11 cellular contexts compared by ENCODE assay signal in genomic region chrX:25021132-25021498, GRCh38. TPM values are rescaled to one million over a fixed set of nuclear protein-coding genes. Genes with fewer than 3 reads are reported as not detected.
DNase-seq lines count a peak whose midpoint lies in the region; ATAC-seq and TF ChIP-seq lines count a peak whose summit lies in the region.
"Had no signal": no experiment of that assay in that cellular context is flagged by ENCODE, and none has a peak within 500 bp of the region (broad histone marks: within the 10 kb centered on the region; RNA-seq: fewer than 3 reads in every experiment).

No MANE protein-coding gene starts in this region.

- no peaks in the 10 kb centered on the region for H3K9me3 ChIP-seq in skeletal muscle satellite cell (replicated peaks; ENCODE audit: low read length)

- no peaks in the 10 kb centered on the region for H3K36me3 ChIP-seq in skeletal muscle satellite cell (ENCODE audit: insufficient read depth, low read length)

- H3K4me1 ChIP-seq in skeletal muscle satellite cell (ENCODE audit: control insufficient read depth, insufficient read depth, low read length), result no peaks in the 10 kb centered on the region

- no peaks in the 10 kb centered on the region for H3K36me3 Mint-ChIP-seq in activated T-cell treated with anti-CD3 and anti-CD28 coated beads, Interleukin-2, amount 50 U/mL, for 4 hours (ENCODE audit: insufficient read depth)
- H3K36me3 Mint-ChIP-seq in IgD-negative memory B cell (no peaks in the 10 kb centered on the region), chondrocyte (ENCODE audit: low read depth) (peaks cover 1% of the 10 kb centered on the region)

- H3K27ac Mint-ChIP-seq in IgD-negative memory B cell (no peak overlapping the region), chondrocyte (ENCODE audit: unreplicated experiment) (no peak overlapping the region)

- peak overlapping the region; percentile 11 for H3K4me3 ChIP-seq in skeletal muscle satellite cell (ENCODE audit: low read length)

- H3K4me2 ChIP-seq in skeletal muscle satellite cell (ENCODE audit: low read length), result peak overlapping the region; percentile 64

- TF ChIP-seq CTCF in chondrocyte (IDR thresholded peaks at IDR 0.05), result peak; percentile 38

- peaks cover 22% of the 10 kb centered on the region for H3K4me1 Mint-ChIP-seq in activated T-cell treated with anti-CD3 and anti-CD28 coated beads, Interleukin-2, amount 50 U/mL, for 4 hours (ENCODE audit: low read depth)
- H3K4me1 Mint-ChIP-seq in IgD-negative memory B cell, result peaks cover 0 to 11% (median 5%) of the 10 kb centered on the region in 3 donors
- H3K4me1 Mint-ChIP-seq in chondrocyte (ENCODE audit: low read depth), result peaks cover 32% of the 10 kb centered on the region

- H3K9ac ChIP-seq in skeletal muscle satellite cell (ENCODE audit: low read depth, low read length), result no peak overlapping the region

- H3K27me3 ChIP-seq in skeletal muscle satellite cell (ENCODE audit: control insufficient read depth, insufficient read depth, low read length), result peaks cover 61% of the 10 kb centered on the region

- peak in 1 of 2 donors; percentile 17 for ATAC-seq in activated T-cell treated with anti-CD3 and anti-CD28 coated beads, Interleukin-2, amount 50 U/mL, for 4 hours

- H3K4me3 Mint-ChIP-seq in activated T-cell treated with anti-CD3 and anti-CD28 coated beads, Interleukin-2, amount 50 U/mL, for 4 hours, result peak overlapping the region; percentile 52
- peak overlapping the region; percentile 18 to 80 (median 44) for H3K4me3 Mint-ChIP-seq in IgD-negative memory B cell
- H3K4me3 Mint-ChIP-seq in chondrocyte (ENCODE audit: unreplicated experiment), result peak overlapping the region; percentile 25

- DNase-seq in activated T-cell treated with anti-CD3 and anti-CD28 coated beads, Interleukin-2, amount 50 U/mL, for 4 hours, result no peak
- DNase-seq in activated T-cell treated with anti-CD3 and anti-CD28 coated beads, Interleukin-2, amount 50 U/mL, for 1 hour, result no peak
- DNase-seq in chondrocyte (ENCODE audit: low spot score), result no peak
- no peak for DNase-seq in posterior cingulate gyrus
- no peak for DNase-seq in HPDE6-E6E7 (ENCODE audit: extremely low spot score)
- DNase-seq in midbrain (lab: John Stamatoyannopoulos, UW), result no peak
- DNase-seq: MV-4-11 had no signal

- H3K27me3 Mint-ChIP-seq in activated T-cell treated with anti-CD3 and anti-CD28 coated beads, Interleukin-2, amount 50 U/mL, for 4 hours (ENCODE audit: low read depth), result peaks cover 69% of the 10 kb centered on the region
- peaks cover 57% of the 10 kb centered on the region for H3K27me3 Mint-ChIP-seq in IgD-negative memory B cell
- H3K27me3 Mint-ChIP-seq in chondrocyte (ENCODE audit: low read depth), result peaks cover 87% of the 10 kb centered on the region

- intact Hi-C loops in posterior cingulate gyrus (cut with DNase I), result no loop called here

- no peaks in the 10 kb centered on the region for H3K9me3 Mint-ChIP-seq in activated T-cell treated with anti-CD3 and anti-CD28 coated beads, Interleukin-2, amount 50 U/mL, for 4 hours
- H3K9me3 Mint-ChIP-seq in IgD-negative memory B cell (peaks cover 0 to 2% (median 2%) of the 10 kb centered on the region in 3 donors), chondrocyte (ENCODE audit: low read depth) (no peaks in the 10 kb centered on the region)

RNA-seq across cellular contexts. Expression of gene ARX, which starts 5.3 kb away (rescaled TPM):
- total RNA-seq in activated T-cell treated with anti-CD3 and anti-CD28 coated beads, Interleukin-2, amount 50 U/mL, for 4 hours, result not detected
- not detected for polyA plus RNA-seq in IgD-negative memory B cell
- total RNA-seq in chondrocyte, result not detected in 3 replicates
- total RNA-seq in skeletal muscle satellite cell (2012; rRNA removed), result under 0.01 TPM in 1 of 2 replicates, not detected in the other
- total RNA-seq: renal cortical epithelial cell had no signal
- polyA plus RNA-seq: BJ had no signal
